Comparison of ENCODE assay signal across 14 cellular contexts in genomic region chr18:8990276-8991031, GRCh38.
DNase-seq lines count a peak whose midpoint lies in the region; ATAC-seq and TF ChIP-seq lines count a peak whose summit lies in the region.
"Had no signal": no experiment of that assay in that cellular context is flagged by ENCODE, and none has a peak within 500 bp of the region (broad histone marks: within the 10 kb centered on the region; RNA-seq: fewer than 3 reads in every experiment).

No MANE protein-coding gene starts in this region.

- H3K27ac Mint-ChIP-seq in osteocyte (ENCODE audit: unreplicated experiment), result peak overlapping the region; percentile 21
- H3K27ac Mint-ChIP-seq in naive thymus-derived CD4-positive, alpha-beta T cell, result peak overlapping the region in 1 of 9 donors; percentile 9
- H3K27ac Mint-ChIP-seq: type B pancreatic cell had no signal

- intact Hi-C loops in naive thymus-derived CD4-positive, alpha-beta T cell (cut with micrococcal nuclease), result no loop called here

- DNase-seq in AG08395 (ENCODE audit: low spot score) (peak; percentile 39), NCI-H146 (lab: John Stamatoyannopoulos, UW) (peak; percentile 75), fibroblast of mammary gland (ENCODE audit: low read depth) (peak; percentile 21), osteocyte (ENCODE audit: extremely low spot score, unreplicated experiment) (no peak), HPDE6-E6E7 (ENCODE audit: extremely low spot score) (no peak), LoVo (ENCODE audit: low spot score) (no peak), NCI-H2107 treated with DMSO at 0.1 percent for 48 hours (lab: John Stamatoyannopoulos, UW; ENCODE audit: unreplicated experiment) (no peak)
- no peak for DNase-seq in naive thymus-derived CD4-positive, alpha-beta T cell
- DNase-seq: activated CD4-positive, alpha-beta T cell treated with anti-CD3 and anti-CD28 coated beads for 48 hours; naive B cell; NCI-H187 treated with DMSO at 0.1 percent for 48 hours; T-cell had no signal

- peaks cover 22% of the 10 kb centered on the region for H3K4me1 Mint-ChIP-seq in osteocyte (ENCODE audit: unreplicated experiment)
- H3K4me1 Mint-ChIP-seq in naive thymus-derived CD4-positive, alpha-beta T cell, result peaks cover 0 to 3% (median 0%) of the 10 kb centered on the region in 7 donors
- H3K4me1 Mint-ChIP-seq: naive B cell, T-cell had no signal

- no peaks in the 10 kb centered on the region for H3K9me3 ChIP-seq in naive thymus-derived CD4-positive, alpha-beta T cell (ENCODE audit: control insufficient read depth in 2 of 3, low read length in 3 of 3)
- H3K9me3 ChIP-seq: esophagus muscularis mucosa had no signal

- no peak for ATAC-seq in naive thymus-derived CD4-positive, alpha-beta T cell
- ATAC-seq: T-cell had no signal

- POLR2A ChIA-PET in naive thymus-derived CD4-positive, alpha-beta T cell (lab: Charles Lee), result no interaction called here

- TF ChIP-seq CTCF in fibroblast of mammary gland (conservative IDR thresholded peaks at IDR 0.05; ENCODE audit: control insufficient read depth, insufficient read depth, low read depth, low read length) (no peak), osteocyte (IDR thresholded peaks at IDR 0.05) (no peak)

- CTCF ChIA-PET in naive thymus-derived CD4-positive, alpha-beta T cell (lab: Charles Lee), result interaction anchor here (4.1 kb wide), 1 partner anchor 294 kb away, joined by 43 read pairs; no protein-coding TSS in a partner anchor

- H3K4me1 ChIP-seq in naive thymus-derived CD4-positive, alpha-beta T cell (ENCODE audit: control insufficient read depth in 2 of 2, insufficient read depth in 2 of 2, low read length in 2 of 2), result no peaks in the 10 kb centered on the region

- H3K27ac ChIP-seq in naive thymus-derived CD4-positive, alpha-beta T cell (ENCODE audit: low read depth, low read length), result no peak overlapping the region
- H3K27ac ChIP-seq: esophagus muscularis mucosa had no signal

- H3K36me3 Mint-ChIP-seq in osteocyte (ENCODE audit: unreplicated experiment), result no peaks in the 10 kb centered on the region
- no peaks in the 10 kb centered on the region for H3K36me3 Mint-ChIP-seq in naive thymus-derived CD4-positive, alpha-beta T cell
- H3K36me3 Mint-ChIP-seq: naive B cell, T-cell, type B pancreatic cell had no signal

- H3K4me3 Mint-ChIP-seq in osteocyte (ENCODE audit: unreplicated experiment), result no peak overlapping the region
- H3K4me3 Mint-ChIP-seq in naive thymus-derived CD4-positive, alpha-beta T cell, result no peak overlapping the region
- H3K4me3 Mint-ChIP-seq: T-cell, type B pancreatic cell had no signal

- no peak overlapping the region for H3K4me3 ChIP-seq in fibroblast of mammary gland (ENCODE audit: control insufficient read depth, low read depth, low read length)
- no peak overlapping the region for H3K4me3 ChIP-seq in naive thymus-derived CD4-positive, alpha-beta T cell (ENCODE audit: low read length)
- H3K4me3 ChIP-seq: esophagus muscularis mucosa had no signal

- no peaks in the 10 kb centered on the region for H3K27me3 Mint-ChIP-seq in osteocyte (ENCODE audit: unreplicated experiment)
- H3K27me3 Mint-ChIP-seq in naive thymus-derived CD4-positive, alpha-beta T cell, result peaks cover 15 to 42% (median 18%) of the 10 kb centered on the region in 5 donors
- H3K27me3 Mint-ChIP-seq: type B pancreatic cell had no signal

- H3K27me3 ChIP-seq in naive thymus-derived CD4-positive, alpha-beta T cell (ENCODE audit: control insufficient read depth in 2 of 2, insufficient read depth in 2 of 2, low read length in 2 of 2), result no peaks in the 10 kb centered on the region
- H3K27me3 ChIP-seq: esophagus muscularis mucosa had no signal

- H3K36me3 ChIP-seq in naive thymus-derived CD4-positive, alpha-beta T cell (ENCODE audit: control insufficient read depth in 2 of 3, insufficient read depth in 3 of 3, low read length in 3 of 3), result no peaks in the 10 kb centered on the region
- H3K36me3 ChIP-seq: esophagus muscularis mucosa had no signal

- H3K9me3 Mint-ChIP-seq in osteocyte (ENCODE audit: unreplicated experiment), result no peaks in the 10 kb centered on the region
- no peaks in the 10 kb centered on the region for H3K9me3 Mint-ChIP-seq in naive thymus-derived CD4-positive, alpha-beta T cell
- H3K9me3 Mint-ChIP-seq: naive B cell, T-cell, type B pancreatic cell had no signal

Comparison
In these comparisons a context has a peak if more than half of its experiments do, and no peak if none do; other contexts are left out.
1. DNase-seq: peak in AG08395 (single experiment), NCI-H146 (single experiment) and fibroblast of mammary gland (single experiment); none in osteocyte (single experiment), HPDE6-E6E7 (single experiment), LoVo (single experiment), NCI-H2107 treated with DMSO at 0.1 percent for 48 hours (single experiment) and naive thymus-derived CD4-positive, alpha-beta T cell (0 of 9).